Comparison of ENCODE assay signal across 8 cellular contexts in the genomic region with DNA sequence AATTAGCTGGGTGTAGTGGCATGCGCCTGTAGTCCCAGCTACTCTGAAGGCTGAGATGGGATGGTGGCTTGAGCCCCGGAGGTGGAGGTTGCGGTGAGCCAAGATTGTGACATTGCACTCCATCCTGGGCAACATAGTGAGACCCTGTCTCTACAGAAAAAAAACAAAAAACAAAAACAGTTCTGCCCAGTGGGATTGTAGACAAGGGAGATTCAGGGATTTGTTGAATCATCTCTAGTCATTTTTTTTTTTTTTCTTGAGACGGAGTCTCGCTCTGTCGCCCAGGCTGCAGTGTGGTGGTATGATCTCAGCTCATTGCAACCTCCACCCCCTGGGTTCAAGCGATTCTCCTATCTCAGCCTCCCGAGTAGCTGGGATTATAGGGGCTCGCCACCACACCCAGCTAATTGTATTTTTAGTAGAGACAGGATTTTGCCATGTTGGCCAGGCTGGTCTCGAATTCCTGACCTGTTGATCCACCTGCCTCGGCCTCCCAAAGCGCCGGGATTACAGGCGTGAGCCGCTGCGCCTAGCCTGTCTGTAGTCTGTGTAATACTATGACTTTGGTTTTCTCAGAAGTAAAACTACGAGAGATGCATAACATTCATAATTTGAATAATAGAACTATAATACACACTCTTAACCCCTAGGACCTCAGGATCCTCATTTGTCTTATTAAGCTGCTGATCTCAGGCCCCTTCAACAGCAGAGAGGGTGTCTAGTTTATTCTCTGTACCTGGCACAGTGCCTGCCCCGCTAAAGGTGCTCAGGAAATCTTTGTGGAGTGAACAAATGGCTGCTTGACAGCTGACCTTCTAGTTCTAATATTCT. TPM values are rescaled to one million over a fixed set of nuclear protein-coding genes. Genes with fewer than 3 reads are reported as not detected.
A peak's percentile ranks its signal among the peaks of the same experiment; 100 is the strongest.
DNase-seq lines count a peak whose midpoint lies in the region; ATAC-seq, FAIRE-seq and TF ChIP-seq lines count a peak whose summit lies in the region.

No MANE protein-coding gene starts in this region.

- peak overlapping the region; percentile 87 for H2AK5ac ChIP-seq in mesenchymal stem cell (ENCODE audit: low read length, severe bottlenecking)

- ATAC-seq in K562 (peak; percentile 6), aorta (ENCODE audit: low FRiP score) (no peak), HG02642 (IDR thresholded peaks at IDR 0.05; ENCODE audit: poor library complexity, unreplicated experiment) (no peak)

- peaks cover 38% of the 10 kb centered on the region for H3K79me2 ChIP-seq in K562 (ENCODE audit: control insufficient read depth, insufficient read depth, low read length)

- H2BK120ac ChIP-seq in mesenchymal stem cell (ENCODE audit: low read depth, low read length) = no peak overlapping the region

- CTCF ChIA-PET in K562 (lab: Yijun Ruan, JAX; ENCODE audit: low intra/inter-chr PET ratio) = no interaction called here

- H2BK15ac ChIP-seq in mesenchymal stem cell (ENCODE audit: low read depth, poor library complexity, severe bottlenecking) = no peak overlapping the region

- in situ Hi-C loops in ACHN (cut with HindIII; ENCODE audit: low pct_ligation_motif_present, low pct_unique_long_range_greater_than_20kb, low sequenced_read_pairs) = no loop called here
- in situ Hi-C loops in K562 (cut with MboI) = no loop called here

- H3K27ac ChIP-seq in HUES48 (ENCODE audit: low read depth, low read length) (peak overlapping the region; percentile 100), K562 (ENCODE audit: extremely low read depth, low read depth, low read length) (peak overlapping the region; percentile 78), mesenchymal stem cell (ENCODE audit: low read length, poor library complexity, severe bottlenecking) (peak overlapping the region; percentile 93), aorta (ENCODE audit: low read depth in 1 of 2, low read length in 2 of 2) (peak overlapping the region; percentile 47 to 87)

- H3K4ac ChIP-seq in mesenchymal stem cell (ENCODE audit: low read depth in 1 of 2, low read length in 2 of 2) = peak overlapping the region in 1 of 2 experiments; percentile 34

- peak overlapping the region; percentile 87; the same call in 1 of the 2 replicates for H3K9ac ChIP-seq in HUES48 (ENCODE audit: low read depth, low read length)
- peak overlapping the region; percentile 79 to 96 for H3K9ac ChIP-seq in K562 (ENCODE audit: insufficient read depth in 1 of 2, low read depth in 2 of 2, low read length in 2 of 2)
- H3K9ac ChIP-seq in mesenchymal stem cell (ENCODE audit: low read length) = peak overlapping the region; percentile 99

- H2AFZ ChIP-seq in K562 (ENCODE audit: low read depth, low read length) (peak overlapping the region; percentile 95; the same call in 1 of the 2 replicates), mesenchymal stem cell (ENCODE audit: low read depth, low read length) (no peak overlapping the region)

- peak overlapping the region; percentile 89 for H2BK5ac ChIP-seq in mesenchymal stem cell (ENCODE audit: low read depth, low read length, poor library complexity, severe bottlenecking)

- intact Hi-C loops in K562 (cut with micrococcal nuclease) (no loop called here), aorta (cut with DNase I) (no loop called here)

- no peak for FAIRE-seq in K562 (lab: Jason Lieb, UNC)

- TSS peak; percentile 41 for BruUV-seq in K562 (replicated peaks; lab: Mats Ljungman, UMichigan)

- POLR2A ChIA-PET in K562 (lab: Yijun Ruan, JAX) = interaction anchor here (0.6 to 1.5 kb wide), 8 partner anchors 10 to 240 kb away, joined by 3 to 5 read pairs (median 3); no protein-coding TSS in a partner anchor

- no peaks in the 10 kb centered on the region for H4K20me1 ChIP-seq in K562 (replicated peaks; ENCODE audit: control insufficient read depth, insufficient read depth, low read length)

- H3K4me2 ChIP-seq in K562 (ENCODE audit: insufficient read depth, low read length) (peak overlapping the region; percentile 96), mesenchymal stem cell (ENCODE audit: low read length, poor library complexity, severe bottlenecking) (peak overlapping the region; percentile 88)

- H3K36me3 ChIP-seq in HUES48 (ENCODE audit: control insufficient read depth, insufficient read depth, low read length) (peaks cover 9% of the 10 kb centered on the region; the same call in 1 of the 2 replicates), K562 (ENCODE audit: control insufficient read depth, insufficient read depth, low read length) (peaks cover 3% of the 10 kb centered on the region; the same call in 1 of the 3 replicates), mesenchymal stem cell (ENCODE audit: control insufficient read depth in 1 of 2, insufficient read depth in 2 of 2, low read depth in 1 of 2, low read length in 2 of 2) (peaks cover 3 to 4% of the 10 kb centered on the region in 2 experiments), aorta (ENCODE audit: control insufficient read depth in 1 of 2, insufficient read depth in 2 of 2, low read length in 1 of 2) (no peaks in the 10 kb centered on the region)

- H3K9me3 ChIP-seq in HUES48 (ENCODE audit: control insufficient read depth, insufficient read depth, low read length) = no peaks in the 10 kb centered on the region
- H3K9me3 ChIP-seq in K562 (replicated peaks; ENCODE audit: control insufficient read depth, insufficient read depth, low read depth, low read length) = no peaks in the 10 kb centered on the region
- H3K9me3 ChIP-seq in mesenchymal stem cell (ENCODE audit: control insufficient read depth, low read length) = no peaks in the 10 kb centered on the region
- H3K9me3 ChIP-seq in aorta (ENCODE audit: control insufficient read depth, low read length) = no peaks in the 10 kb centered on the region

- H3K9me1 ChIP-seq in K562 (ENCODE audit: control insufficient read depth, insufficient read depth, low read length) = no peaks in the 10 kb centered on the region

- H4K91ac ChIP-seq in mesenchymal stem cell (ENCODE audit: low read length) = peak overlapping the region; percentile 70

- DNase-seq in ACHN (peak; percentile 50), K562 (ENCODE audit: extremely low read depth in 1 of 4, low spot score in 3 of 4) (peak in 1 of 4 experiments; percentile 25), mesenchymal stem cell (peak; percentile 22), aorta (peak in 1 of 2 donors; percentile 27), AG20443 (ENCODE audit: low spot score) (no peak), AG08396 (ENCODE audit: low spot score) (no peak)

- H3K23ac ChIP-seq in mesenchymal stem cell (ENCODE audit: low read length in 2 of 2) = no peak overlapping the region

- H3K27me3 ChIP-seq in HUES48 (ENCODE audit: control insufficient read depth, insufficient read depth, low read length) = no peaks in the 10 kb centered on the region
- no peaks in the 10 kb centered on the region for H3K27me3 ChIP-seq in K562 (ENCODE audit: control insufficient read depth in 2 of 2, insufficient read depth in 2 of 2, low read length in 2 of 2)
- no peaks in the 10 kb centered on the region for H3K27me3 ChIP-seq in mesenchymal stem cell (ENCODE audit: control insufficient read depth in 1 of 2, insufficient read depth in 1 of 2, low read length in 2 of 2)
- no peaks in the 10 kb centered on the region for H3K27me3 ChIP-seq in aorta (ENCODE audit: control insufficient read depth in 1 of 2, insufficient read depth in 2 of 2, low read length in 1 of 2)

- 35% methylated on average over 18 of the region's 18 CpGs for WGBS in K562 (ENCODE audit: insufficient coverage, low coverage, missing lambda C conversion rate)
- WGBS in mesenchymal stem cell = 95% methylated on average over 12 of the region's 18 CpGs
- 85 to 88% methylated on average over 18 of the region's 18 CpGs for WGBS in aorta, 2 donors

- H3K14ac ChIP-seq in mesenchymal stem cell (ENCODE audit: low read length in 2 of 2) = no peak overlapping the region

- no peak for TF ChIP-seq POLR2A in K562 (conservative IDR thresholded peaks at IDR 0.05)

- peak overlapping the region; percentile 89 for H3K4me3 ChIP-seq in HUES48 (ENCODE audit: low read depth, low read length)
- peak overlapping the region; percentile 67 for H3K4me3 ChIP-seq in K562
- peak overlapping the region; percentile 56 to 99 for H3K4me3 ChIP-seq in mesenchymal stem cell (ENCODE audit: insufficient read depth in 1 of 2, low read depth in 1 of 2, low read length in 2 of 2)
- H3K4me3 ChIP-seq in aorta (ENCODE audit: low read length in 2 of 2) = peak overlapping the region in 1 of 2 donors; percentile 57

- TF ChIP-seq EP300 in K562 (IDR thresholded peaks at IDR 0.05; ENCODE audit: low read length) = no peak

- peak overlapping the region; percentile 98 for H4K8ac ChIP-seq in mesenchymal stem cell (ENCODE audit: low read length)

- no peak overlapping the region for H2BK12ac ChIP-seq in mesenchymal stem cell (ENCODE audit: low read length in 2 of 2)

- no peak for TF ChIP-seq CTCF in K562 (IDR thresholded peaks at IDR 0.05 in 2 of 3, conservative IDR thresholded peaks at IDR 0.05 in 1 of 3; ENCODE audit: insufficient read depth in 2 of 3, low read depth in 1 of 3, low read length in 3 of 3)

- peaks cover 31% of the 10 kb centered on the region for H3K4me1 ChIP-seq in HUES48 (ENCODE audit: control insufficient read depth, insufficient read depth, low read length)
- peaks cover 34 to 43% of the 10 kb centered on the region in 2 experiments for H3K4me1 ChIP-seq in K562 (replicated peaks in 1 of 2; ENCODE audit: control insufficient read depth in 2 of 2, insufficient read depth in 2 of 2, low read length in 2 of 2)
- H3K4me1 ChIP-seq in mesenchymal stem cell (ENCODE audit: control insufficient read depth, insufficient read depth, low read depth, low read length) = peaks cover 5% of the 10 kb centered on the region
- H3K4me1 ChIP-seq in aorta (ENCODE audit: control insufficient read depth in 1 of 2, insufficient read depth in 2 of 2, low read length in 2 of 2) = peaks cover 0 to 2% of the 10 kb centered on the region in 2 donors

- peak overlapping the region; percentile 44 to 48 for H3K18ac ChIP-seq in mesenchymal stem cell (ENCODE audit: low read depth in 1 of 2, low read length in 2 of 2)

- TF ChIP-seq RAD21 in K562 (CRISPR knock-in tag; conservative IDR thresholded peaks at IDR 0.05 in 1 of 2, IDR thresholded peaks at IDR 0.05 in 1 of 2) = no peak

- H3K79me1 ChIP-seq in mesenchymal stem cell (replicated peaks; ENCODE audit: low read length, poor library complexity, severe bottlenecking) = peaks cover 17% of the 10 kb centered on the region

RNA-seq across cellular contexts. Expression of a gene that starts 1.4 kb away (rescaled TPM):
- 8.4 and 19.9 TPM in 2 replicates for total RNA-seq in K562 (2011; cell fraction: chromatin; rRNA removed; ENCODE audit: low replicate concordance)
- total RNA-seq in K562 (2011; cell fraction: nucleolus; rRNA removed) = 2.0 and 4.2 TPM in 2 replicates
- total RNA-seq in K562 (2011; cell fraction: nucleoplasm; rRNA removed) = 2.9 and 3.3 TPM in 2 replicates
- total RNA-seq in K562 (2014; rRNA removed) = 21.7 and 22.9 TPM in 2 replicates
- total RNA-seq in K562 (2014; rRNA removed; fragmentation: Illumina TruSeq; extraction: Trizol) = 3.3 and 4.5 TPM in 2 replicates
- 11.9 and 12.2 TPM in 2 replicates for total RNA-seq in K562 (2015; rRNA removed; fragmentation: Illumina TruSeq; extraction: Trizol)
- 14.2 and 14.6 TPM in 2 replicates for total RNA-seq in K562 (2021)
- polyA plus RNA-seq in K562 (2011; rRNA removed) = 10.1 and 13.0 TPM in 2 replicates
- polyA plus RNA-seq in K562 (2011; cell fraction: cytosol; rRNA removed) = 16.6 and 20.7 TPM in 2 replicates
- 29.4 and 38.1 TPM in 2 replicates for polyA plus RNA-seq in K562 (2011; cell fraction: nucleus; rRNA removed)
- polyA plus RNA-seq in K562 (2012) = 13.0 and 23.5 TPM in 2 replicates
- 8.8 and 16.2 TPM in 2 replicates for polyA plus RNA-seq in K562 (2014; fragmentation: Illumina TruSeq; extraction: Trizol)
- 1 to 10 TPM; 1.3 to 3.3 TPM for polyA plus RNA-seq in K562 (2014; fragmentation: Nextera tagmentation; extraction: Ambion mirVana)
- 20.4 and 25.7 TPM in 2 replicates for polyA plus RNA-seq in K562 (2014; rRNA removed)
- polyA minus RNA-seq in K562 (2011; rRNA and poly(A)+ RNA removed) = 4.4 and 9.0 TPM in 2 replicates
- polyA minus RNA-seq in K562 (2011; cell fraction: cytosol; rRNA and poly(A)+ RNA removed) = 2.0 and 3.3 TPM in 2 replicates
- polyA minus RNA-seq in K562 (2011; cell fraction: nucleus; rRNA and poly(A)+ RNA removed) = 1.2 and 4.7 TPM in 2 replicates
- 21.3 TPM for polyA plus RNA-seq in mesenchymal stem cell (2013, experiment 1 of 2)
- polyA plus RNA-seq in mesenchymal stem cell (2013, experiment 2 of 2) = 20.5 TPM
- 10 to 100 TPM in 1 of 2 donors, 1 to 10 TPM in 1; 8.9 to 15.1 TPM for total RNA-seq in aorta
- 10 to 100 TPM; 18.8 to 19.7 TPM for polyA plus RNA-seq in aorta

RNA-seq across cellular contexts. Expression of a gene that starts 1.4 kb away (rescaled TPM):
- 83.3 and 88.8 TPM in 2 replicates for total RNA-seq in K562 (2011; cell fraction: chromatin; rRNA removed; ENCODE audit: low replicate concordance)
- total RNA-seq in K562 (2011; cell fraction: nucleolus; rRNA removed) = 53.9 and 55.9 TPM in 2 replicates
- total RNA-seq in K562 (2011; cell fraction: nucleoplasm; rRNA removed) = 61.1 and 71.0 TPM in 2 replicates
- total RNA-seq in K562 (2014; rRNA removed) (9.0 and 14.4 TPM in 2 replicates), K562 (2014; rRNA removed; fragmentation: Illumina TruSeq; extraction: Trizol) (16.5 and 17.9 TPM in 2 replicates), K562 (2015; rRNA removed; fragmentation: Illumina TruSeq; extraction: Trizol) (16.2 and 18.3 TPM in 2 replicates), K562 (2021) (23.7 and 24.1 TPM in 2 replicates), aorta (10 to 100 TPM; 41.5 to 48.8 TPM)
- polyA plus RNA-seq in K562 (2011; rRNA removed) (20.6 and 25.6 TPM in 2 replicates), K562 (2014; fragmentation: Illumina TruSeq; extraction: Trizol) (13.3 and 14.5 TPM in 2 replicates), K562 (2014; fragmentation: Nextera tagmentation; extraction: Ambion mirVana) (1 to 10 TPM; 8.6 to 9.5 TPM), K562 (2014; rRNA removed) (7.8 and 8.3 TPM in 2 replicates), aorta (10 to 100 TPM; 14.6 to 16.2 TPM)
- polyA plus RNA-seq in K562 (2011; cell fraction: cytosol; rRNA removed) = 15.4 and 19.4 TPM in 2 replicates
- 22.3 and 26.0 TPM in 2 replicates for polyA plus RNA-seq in K562 (2011; cell fraction: nucleus; rRNA removed)
- polyA plus RNA-seq in K562 (2012) = 12.9 and 17.2 TPM in 2 replicates
- 80.6 and 97.7 TPM in 2 replicates for polyA minus RNA-seq in K562 (2011; rRNA and poly(A)+ RNA removed)
- polyA minus RNA-seq in K562 (2011; cell fraction: cytosol; rRNA and poly(A)+ RNA removed) = 52.9 and 57.5 TPM in 2 replicates
- 17.2 and 43.8 TPM in 2 replicates for polyA minus RNA-seq in K562 (2011; cell fraction: nucleus; rRNA and poly(A)+ RNA removed)
- 14.7 TPM for polyA plus RNA-seq in mesenchymal stem cell (2013, experiment 1 of 2)
- 14.0 TPM for polyA plus RNA-seq in mesenchymal stem cell (2013, experiment 2 of 2)

RNA-seq across cellular contexts. Expression of a gene that starts 20.3 kb away (rescaled TPM):
- 7.8 and 22.7 TPM in 2 replicates for total RNA-seq in K562 (2011; cell fraction: chromatin; rRNA removed; ENCODE audit: low replicate concordance)
- 15.4 and 17.0 TPM in 2 replicates for total RNA-seq in K562 (2011; cell fraction: nucleolus; rRNA removed)
- 9.2 and 9.4 TPM in 2 replicates for total RNA-seq in K562 (2011; cell fraction: nucleoplasm; rRNA removed)
- total RNA-seq in K562 (2014; rRNA removed) (1.3 and 6.0 TPM in 2 replicates), K562 (2014; rRNA removed; fragmentation: Illumina TruSeq; extraction: Trizol) (1.1 and 2.8 TPM in 2 replicates), K562 (2015; rRNA removed; fragmentation: Illumina TruSeq; extraction: Trizol) (4.0 and 4.3 TPM in 2 replicates), K562 (2021) (5.0 and 5.4 TPM in 2 replicates), aorta (1 to 10 TPM; 3.5 to 7.2 TPM)
- polyA plus RNA-seq in K562 (2011; rRNA removed) (5.7 and 8.0 TPM in 2 replicates), K562 (2014; fragmentation: Illumina TruSeq; extraction: Trizol) (4.7 TPM in 2 replicates), K562 (2014; fragmentation: Nextera tagmentation; extraction: Ambion mirVana) (under 1 TPM; 0.55 to 0.94 TPM), K562 (2014; rRNA removed) (8.2 and 10.6 TPM in 2 replicates), aorta (10 to 100 TPM in 1 of 2 donors, 1 to 10 TPM in 1; 3.9 to 24.0 TPM)
- 5.5 and 7.2 TPM in 2 replicates for polyA plus RNA-seq in K562 (2011; cell fraction: cytosol; rRNA removed)
- 48.9 and 53.7 TPM in 2 replicates for polyA plus RNA-seq in K562 (2011; cell fraction: nucleus; rRNA removed)
- 4.8 and 9.3 TPM in 2 replicates for polyA plus RNA-seq in K562 (2012)
- 0.56 and 1.2 TPM in 2 replicates for polyA minus RNA-seq in K562 (2011; rRNA and poly(A)+ RNA removed)
- polyA minus RNA-seq in K562 (2011; cell fraction: cytosol; rRNA and poly(A)+ RNA removed) = not detected in 2 replicates
- polyA minus RNA-seq in K562 (2011; cell fraction: nucleus; rRNA and poly(A)+ RNA removed) = 1.5 and 3.7 TPM in 2 replicates
- polyA plus RNA-seq in mesenchymal stem cell (2013, experiment 1 of 2) = 3.5 TPM
- 3.1 TPM for polyA plus RNA-seq in mesenchymal stem cell (2013, experiment 2 of 2)

RNA-seq across cellular contexts. Expression of a gene that starts 39.6 kb away (rescaled TPM):
- total RNA-seq in K562 (2011; cell fraction: chromatin; rRNA removed; ENCODE audit: low replicate concordance) = 56.4 and 138 TPM in 2 replicates
- 62.1 and 85.9 TPM in 2 replicates for total RNA-seq in K562 (2011; cell fraction: nucleolus; rRNA removed)
- total RNA-seq in K562 (2011; cell fraction: nucleoplasm; rRNA removed) = 55.3 and 58.6 TPM in 2 replicates
- 14.5 and 14.8 TPM in 2 replicates for total RNA-seq in K562 (2014; rRNA removed)
- total RNA-seq in K562 (2014; rRNA removed; fragmentation: Illumina TruSeq; extraction: Trizol) = 5.2 and 5.4 TPM in 2 replicates
- total RNA-seq in K562 (2015; rRNA removed; fragmentation: Illumina TruSeq; extraction: Trizol) = 7.5 and 7.7 TPM in 2 replicates
- total RNA-seq in K562 (2021) = 10.6 and 14.7 TPM in 2 replicates
- 10.2 and 11.1 TPM in 2 replicates for polyA plus RNA-seq in K562 (2011; rRNA removed)
- polyA plus RNA-seq in K562 (2011; cell fraction: cytosol; rRNA removed) = 5.8 and 10.5 TPM in 2 replicates
- polyA plus RNA-seq in K562 (2011; cell fraction: nucleus; rRNA removed) = 54.5 and 90.0 TPM in 2 replicates
- polyA plus RNA-seq in K562 (2012) = 9.0 and 13.6 TPM in 2 replicates
- polyA plus RNA-seq in K562 (2014; fragmentation: Illumina TruSeq; extraction: Trizol) = 5.3 and 5.6 TPM in 2 replicates
- polyA plus RNA-seq in K562 (2014; fragmentation: Nextera tagmentation; extraction: Ambion mirVana) = under 1 TPM; 0.46 to 0.55 TPM
- 11.9 and 14.9 TPM in 2 replicates for polyA plus RNA-seq in K562 (2014; rRNA removed)
- polyA minus RNA-seq in K562 (2011; rRNA and poly(A)+ RNA removed) = 13.1 and 15.0 TPM in 2 replicates
- 6.8 and 10.3 TPM in 2 replicates for polyA minus RNA-seq in K562 (2011; cell fraction: cytosol; rRNA and poly(A)+ RNA removed)
- 27.5 and 29.6 TPM in 2 replicates for polyA minus RNA-seq in K562 (2011; cell fraction: nucleus; rRNA and poly(A)+ RNA removed)
- 1.8 TPM for polyA plus RNA-seq in mesenchymal stem cell (2013, experiment 1 of 2)
- polyA plus RNA-seq in mesenchymal stem cell (2013, experiment 2 of 2) = 1.6 TPM
- total RNA-seq in aorta = 10 to 100 TPM in 1 of 2 donors, 1 to 10 TPM in 1; 5.5 to 12.2 TPM
- polyA plus RNA-seq in aorta = 10 to 100 TPM in 1 of 2 donors, 1 to 10 TPM in 1; 1.0 to 21.6 TPM

RNA-seq across cellular contexts. Expression of a gene that starts 46.7 kb away (rescaled TPM):
- 0.07 TPM in 1 of 2 replicates, not detected in the other for total RNA-seq in K562 (2011; cell fraction: chromatin; rRNA removed; ENCODE audit: low replicate concordance)
- under 0.01 and 0.13 TPM in 2 replicates for total RNA-seq in K562 (2011; cell fraction: nucleolus; rRNA removed)
- not detected in 2 replicates for total RNA-seq in K562 (2011; cell fraction: nucleoplasm; rRNA removed)
- total RNA-seq in K562 (2014; rRNA removed) (0.04 and 0.18 TPM in 2 replicates), K562 (2014; rRNA removed; fragmentation: Illumina TruSeq; extraction: Trizol) (not detected in 2 replicates), K562 (2015; rRNA removed; fragmentation: Illumina TruSeq; extraction: Trizol) (0.18 TPM in 1 of 2 replicates, not detected in the other), K562 (2021) (0.11 and 0.13 TPM in 2 replicates), aorta (under 1 TPM; 0.16 to 0.21 TPM)
- polyA plus RNA-seq in K562 (2011; rRNA removed) (not detected in 2 replicates), K562 (2014; fragmentation: Illumina TruSeq; extraction: Trizol) (not detected in 2 replicates), K562 (2014; fragmentation: Nextera tagmentation; extraction: Ambion mirVana) (not detected), K562 (2014; rRNA removed) (0.08 TPM in 1 of 2 replicates, not detected in the other), aorta (10 to 100 TPM in 1 of 2 donors, under 1 TPM in 1; 0.10 to 12.5 TPM)
- polyA plus RNA-seq in K562 (2011; cell fraction: cytosol; rRNA removed) = 0.01 TPM in 1 of 2 replicates, not detected in the other
- polyA plus RNA-seq in K562 (2011; cell fraction: nucleus; rRNA removed) = 0.04 and 0.10 TPM in 2 replicates
- 0.03 and 0.10 TPM in 2 replicates for polyA plus RNA-seq in K562 (2012)
- polyA minus RNA-seq in K562 (2011; rRNA and poly(A)+ RNA removed) = not detected in 2 replicates
- polyA minus RNA-seq in K562 (2011; cell fraction: cytosol; rRNA and poly(A)+ RNA removed) = not detected in 2 replicates
- polyA minus RNA-seq in K562 (2011; cell fraction: nucleus; rRNA and poly(A)+ RNA removed) = not detected in 2 replicates
- polyA plus RNA-seq in mesenchymal stem cell (2013, experiment 1 of 2) = not detected
- not detected for polyA plus RNA-seq in mesenchymal stem cell (2013, experiment 2 of 2)

Comparison
In these comparisons a context has a peak if more than half of its experiments do, and no peak if none do; other contexts are left out.
1. DNase-seq: peak in ACHN (single experiment) and mesenchymal stem cell (single experiment); none in AG20443 (single experiment) and AG08396 (single experiment).
2. Peak in every context shown above with its lines, with median percentiles within 50 percentile points of each other: H3K27ac ChIP-seq and H3K9ac ChIP-seq.